ENCODE assay signal across 12 cellular contexts in the genomic region with DNA sequence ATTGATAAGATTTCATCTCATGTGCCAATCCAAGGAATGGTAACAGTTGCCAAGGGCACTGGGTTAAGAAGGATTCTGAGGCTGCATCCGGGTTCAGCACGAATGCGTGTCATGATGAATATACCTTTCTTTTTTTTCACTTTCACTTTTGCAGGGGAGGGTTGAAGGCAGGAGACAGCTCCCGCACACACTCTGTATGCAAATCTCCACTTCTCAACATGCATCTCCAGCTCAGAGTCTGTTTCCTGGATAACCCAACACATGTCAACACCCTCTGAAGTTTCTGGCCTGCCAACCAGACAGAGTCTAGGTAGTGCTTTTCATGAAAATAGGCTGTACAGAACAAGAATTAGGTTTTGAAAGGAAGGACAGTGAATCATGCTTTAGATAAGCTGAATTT. TPM values are rescaled to one million over a fixed set of nuclear protein-coding genes. Genes with fewer than 3 reads are reported as not detected.
DNase-seq lines count a peak whose midpoint lies in the region; ATAC-seq lines count a peak whose summit lies in the region.
"Had no signal": no experiment of that assay in that cellular context is flagged by ENCODE, and none has a peak within 500 bp of the region (broad histone marks: within the 10 kb centered on the region; RNA-seq: fewer than 3 reads in every experiment).

No MANE protein-coding gene starts in this region.

- DNase-seq in activated CD4-positive, alpha-beta T cell treated with anti-CD3 and anti-CD28 coated beads for 36 hours = peak; percentile 64
- no peak for DNase-seq in activated CD4-positive, alpha-beta T cell treated with anti-CD3 and anti-CD28 coated beads for 1 hour
- DNase-seq in activated CD4-positive, alpha-beta T cell treated with anti-CD3 and anti-CD28 coated beads, Interleukin-2, amount 10 ng/mL, durations not matched to agents 7 days and 5 days = peak; percentile 71
- DNase-seq in stimulated activated CD4-positive, alpha-beta T cell treated with anti-CD3 and anti-CD28 coated beads, Interleukin-4, amount 100 ng/mL, for 24 hours = peak; percentile 26
- DNase-seq in DMS 273 (lab: John Stamatoyannopoulos, UW; ENCODE audit: unreplicated experiment) (no peak), SKM-1 (lab: John Stamatoyannopoulos, UW; ENCODE audit: unreplicated experiment) (no peak), cerebellar cortex (ENCODE audit: low spot score) (no peak)
- DNase-seq: 8988T, GM23248, thyroid gland had no signal

- POLR2A ChIA-PET in activated CD4-positive, alpha-beta T cell treated with anti-CD3 and anti-CD28 coated beads for 36 hours (lab: Charles Lee) = interaction anchor here (2.5 kb wide), 1 partner anchor 22 kb away, joined by 8 read pairs; a partner anchor contains a TSS
- POLR2A ChIA-PET in activated CD4-positive, alpha-beta T cell treated with anti-CD3 and anti-CD28 coated beads, Interleukin-2, amount 10 ng/mL, durations not matched to agents 7 days and 5 days (lab: Charles Lee) = interaction anchor here (0.5 to 1.2 kb wide), 3 partner anchors 22 to 279 kb away, joined by 3 read pairs; a partner anchor contains a TSS

- intact Hi-C loops in activated CD4-positive, alpha-beta T cell treated with anti-CD3 and anti-CD28 coated beads for 36 hours (cut with DNase I, micrococcal nuclease) = loop anchor here (1.0 to 2.0 kb wide), 3 partner anchors 21 to 75 kb away; a partner anchor contains a TSS

- H3K36me3 Mint-ChIP-seq in activated CD4-positive, alpha-beta T cell treated with anti-CD3 and anti-CD28 coated beads for 36 hours (ENCODE audit: low read depth) = peaks cover 68% of the 10 kb centered on the region
- H3K36me3 Mint-ChIP-seq in activated CD4-positive, alpha-beta T cell treated with anti-CD3 and anti-CD28 coated beads, Interleukin-2, amount 10 ng/mL, durations not matched to agents 7 days and 5 days (ENCODE audit: low read depth) = peaks cover 75% of the 10 kb centered on the region

- no peaks in the 10 kb centered on the region for H3K9me3 Mint-ChIP-seq in activated CD4-positive, alpha-beta T cell treated with anti-CD3 and anti-CD28 coated beads for 36 hours (ENCODE audit: low read depth)
- no peaks in the 10 kb centered on the region for H3K9me3 Mint-ChIP-seq in activated CD4-positive, alpha-beta T cell treated with anti-CD3 and anti-CD28 coated beads, Interleukin-2, amount 10 ng/mL, durations not matched to agents 7 days and 5 days

- peaks cover 51% of the 10 kb centered on the region for H3K4me1 Mint-ChIP-seq in activated CD4-positive, alpha-beta T cell treated with anti-CD3 and anti-CD28 coated beads for 36 hours
- H3K4me1 Mint-ChIP-seq in activated CD4-positive, alpha-beta T cell treated with anti-CD3 and anti-CD28 coated beads, Interleukin-2, amount 10 ng/mL, durations not matched to agents 7 days and 5 days = peaks cover 29% of the 10 kb centered on the region

- peak; percentile 93 for ATAC-seq in activated CD4-positive, alpha-beta T cell treated with anti-CD3 and anti-CD28 coated beads for 36 hours
- peak; percentile 99 for ATAC-seq in HG02938 (IDR thresholded peaks at IDR 0.05; ENCODE audit: unreplicated experiment)

- no peaks in the 10 kb centered on the region for H3K27me3 Mint-ChIP-seq in activated CD4-positive, alpha-beta T cell treated with anti-CD3 and anti-CD28 coated beads for 36 hours
- no peaks in the 10 kb centered on the region for H3K27me3 Mint-ChIP-seq in activated CD4-positive, alpha-beta T cell treated with anti-CD3 and anti-CD28 coated beads, Interleukin-2, amount 10 ng/mL, durations not matched to agents 7 days and 5 days

- CTCF ChIA-PET in activated CD4-positive, alpha-beta T cell treated with anti-CD3 and anti-CD28 coated beads for 36 hours (lab: Charles Lee) = interaction anchor here (1.4 to 2.8 kb wide), 2 partner anchors 21 to 36 kb away, joined by 3 to 27 read pairs; a partner anchor contains a TSS
- CTCF ChIA-PET in activated CD4-positive, alpha-beta T cell treated with anti-CD3 and anti-CD28 coated beads, Interleukin-2, amount 10 ng/mL, durations not matched to agents 7 days and 5 days (lab: Charles Lee) = interaction anchor here (0.8 to 1.1 kb wide), 2 partner anchors 10 to 21 kb away, joined by 3 to 4 read pairs; a partner anchor contains a TSS

- peak overlapping the region; percentile 45 for H3K4me3 Mint-ChIP-seq in activated CD4-positive, alpha-beta T cell treated with anti-CD3 and anti-CD28 coated beads for 36 hours
- H3K4me3 Mint-ChIP-seq in activated CD4-positive, alpha-beta T cell treated with anti-CD3 and anti-CD28 coated beads, Interleukin-2, amount 10 ng/mL, durations not matched to agents 7 days and 5 days = peak overlapping the region; percentile 18

- H3K27ac Mint-ChIP-seq in activated CD4-positive, alpha-beta T cell treated with anti-CD3 and anti-CD28 coated beads for 36 hours = peak overlapping the region; percentile 84
- peak overlapping the region; percentile 94 for H3K27ac Mint-ChIP-seq in activated CD4-positive, alpha-beta T cell treated with anti-CD3 and anti-CD28 coated beads, Interleukin-2, amount 10 ng/mL, durations not matched to agents 7 days and 5 days

RNA-seq across cellular contexts. Expression of a gene that starts 21.6 kb away (rescaled TPM):
- total RNA-seq in activated CD4-positive, alpha-beta T cell treated with anti-CD3 and anti-CD28 coated beads for 36 hours = 10 to 100 TPM; 16.6 to 16.7 TPM
- 10 to 100 TPM; 16.1 to 16.5 TPM for total RNA-seq in activated CD4-positive, alpha-beta T cell treated with anti-CD3 and anti-CD28 coated beads, Interleukin-2, amount 10 ng/mL, durations not matched to agents 7 days and 5 days

RNA-seq across cellular contexts. Expression of a gene that starts 45.7 kb away (rescaled TPM):
- total RNA-seq in activated CD4-positive, alpha-beta T cell treated with anti-CD3 and anti-CD28 coated beads for 36 hours = under 1 TPM; 0.25 to 0.41 TPM
- total RNA-seq in activated CD4-positive, alpha-beta T cell treated with anti-CD3 and anti-CD28 coated beads, Interleukin-2, amount 10 ng/mL, durations not matched to agents 7 days and 5 days = not detected
- total RNA-seq: frontal cortex, GM23248, thyroid gland had no signal

Comparison
In these comparisons a context has a peak if more than half of its experiments do, and no peak if none do; other contexts are left out.
1. DNase-seq: peak in activated CD4-positive, alpha-beta T cell treated with anti-CD3 and anti-CD28 coated beads for 36 hours (single experiment), activated CD4-positive, alpha-beta T cell treated with anti-CD3 and anti-CD28 coated beads, Interleukin-2, amount 10 ng/mL, durations not matched to agents 7 days and 5 days (single experiment) and stimulated activated CD4-positive, alpha-beta T cell treated with anti-CD3 and anti-CD28 coated beads, Interleukin-4, amount 100 ng/mL, for 24 hours (single experiment); none in activated CD4-positive, alpha-beta T cell treated with anti-CD3 and anti-CD28 coated beads for 1 hour (single experiment), DMS 273 (single experiment), SKM-1 (single experiment) and cerebellar cortex (single experiment).